In genomic region chr1:114669562-114670082, GRCh38 we compare ENCODE assay signal across 8 cellular contexts. TPM values are rescaled to one million over a fixed set of nuclear protein-coding genes. Genes with fewer than 3 reads are reported as not detected.
A peak's percentile ranks its signal among the peaks of the same experiment; 100 is the strongest.
DNase-seq lines count a peak whose midpoint lies in the region; ATAC-seq and TF ChIP-seq lines count a peak whose summit lies in the region.

A gene with protein sequence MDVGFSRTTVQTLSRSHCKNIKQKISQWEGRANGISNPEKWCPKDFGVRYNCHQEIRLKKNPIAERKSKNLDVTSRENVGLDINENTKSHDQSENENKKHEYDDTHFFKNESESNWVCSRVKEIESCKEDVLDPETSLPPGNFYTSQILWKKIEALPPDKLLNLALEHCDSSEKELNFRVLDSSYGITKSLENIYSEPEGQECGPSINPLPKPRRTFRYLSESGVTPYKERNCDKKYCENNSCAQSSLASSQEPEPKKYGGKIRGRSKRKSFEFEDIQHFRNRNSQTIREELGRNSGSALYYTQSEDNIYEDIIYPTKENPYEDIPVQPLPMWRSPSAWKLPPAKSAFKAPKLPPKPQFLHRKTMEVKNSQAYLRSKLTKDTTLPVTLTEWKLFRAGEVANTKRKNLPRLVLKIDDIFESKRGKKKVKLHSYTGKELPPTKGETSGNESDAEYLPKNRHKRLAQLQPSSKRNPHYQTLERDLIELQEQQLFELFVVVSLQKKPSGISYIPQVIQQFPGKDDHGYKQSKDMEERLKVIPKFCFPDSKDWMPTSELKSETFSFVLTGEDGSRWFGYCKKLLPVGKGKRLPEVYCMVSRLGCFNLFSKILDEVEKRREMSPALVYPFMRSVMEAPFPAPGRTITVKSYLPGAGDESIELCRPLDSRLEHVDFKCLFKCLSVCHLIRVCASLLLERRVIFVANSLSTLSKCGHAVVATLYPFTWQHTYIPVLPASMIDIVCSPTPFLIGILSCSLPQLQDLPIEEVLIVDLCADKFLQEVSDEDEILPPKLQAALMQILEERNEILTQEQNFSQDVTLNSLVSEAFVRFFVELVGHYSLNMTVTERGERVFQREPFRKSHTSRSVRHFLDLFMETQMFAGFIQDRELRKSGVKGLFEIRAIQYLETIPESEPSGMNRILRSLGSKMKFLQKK (minus strand): TSS chr1:114670049. CDS start chr1:114625984, 44,065 bp downstream.

- H3K27me3 ChIP-seq in heart right ventricle, result peaks cover 0 to 4% (median 0%) of the 10 kb centered on the region in 7 donors

- WGBS in heart right ventricle, 2 donors, result 0 to 1% methylated on average over 49 to 50 of the region's 50 CpGs

- DNase-seq in AG09309 (ENCODE audit: low read depth) (no peak), heart right ventricle (no peak), sciatic nerve (ENCODE audit: low spot score) (no peak), NCI-H774 (lab: John Stamatoyannopoulos, UW) (no peak), NCI-H2196 treated with DMSO at 0.1 percent for 48 hours (lab: John Stamatoyannopoulos, UW; ENCODE audit: unreplicated experiment) (no peak)

- peak; percentile 63 for ATAC-seq in GM18868 (IDR thresholded peaks at IDR 0.05; ENCODE audit: unreplicated experiment)
- ATAC-seq in HG03064 (IDR thresholded peaks at IDR 0.05; ENCODE audit: low read depth, unreplicated experiment), result peak; percentile 47
- ATAC-seq in heart right ventricle, result peak; percentile 40 to 78 (median 65)
- peak; percentile 78 for ATAC-seq in sciatic nerve

- H3K36me3 ChIP-seq in heart right ventricle, result no peaks in the 10 kb centered on the region

- TF ChIP-seq CTCF in AG09309 (IDR thresholded peaks at IDR 0.05; ENCODE audit: control insufficient read depth, insufficient read depth, low read depth, low read length, missing control alignments) (no peak), VCaP (conservative IDR thresholded peaks at IDR 0.05) (peak; percentile 19; the same call in 1 of the 2 replicates), heart right ventricle (IDR thresholded peaks at IDR 0.05) (no peak)

- intact Hi-C loops in heart right ventricle (cut with DNase I), result loop anchor here in 6 of 10 donors (2.0 to 10.0 kb wide), 6 partner anchors 85 to 325 kb away; partner anchors contain the start of genes BCAS2 (in 3 of the 6) and CSDE1 (in 1 of the 6)
- intact Hi-C loops in sciatic nerve (cut with DNase I), result no loop called here

- H3K27ac ChIP-seq in VCaP (peak within 1 kb of the TSS; percentile 36), heart right ventricle (peak within 1 kb of the TSS; percentile 27 to 85 (median 77))

- H3K9me3 ChIP-seq in heart right ventricle, result no peaks in the 10 kb centered on the region

- peak within 1 kb of the TSS; percentile 80 for H3K4me3 ChIP-seq in AG09309 (ENCODE audit: control insufficient read depth, low read depth, low read length)
- H3K4me3 ChIP-seq in heart right ventricle, result peak within 1 kb of the TSS; percentile 57 to 93 (median 83)

- H3K4me1 ChIP-seq in heart right ventricle, result peaks cover 0 to 19% (median 9%) of the 10 kb centered on the region in 9 donors

RNA-seq across cellular contexts. Expression of the gene that starts here (rescaled TPM):
- 1 to 10 TPM; 2.8 to 5.2 (median 3.5) TPM for total RNA-seq in heart right ventricle
- 1 to 10 TPM; 1.3 to 2.9 TPM for polyA plus RNA-seq in heart right ventricle
- total RNA-seq in sciatic nerve, result 4.5 TPM
